In the genomic region with DNA sequence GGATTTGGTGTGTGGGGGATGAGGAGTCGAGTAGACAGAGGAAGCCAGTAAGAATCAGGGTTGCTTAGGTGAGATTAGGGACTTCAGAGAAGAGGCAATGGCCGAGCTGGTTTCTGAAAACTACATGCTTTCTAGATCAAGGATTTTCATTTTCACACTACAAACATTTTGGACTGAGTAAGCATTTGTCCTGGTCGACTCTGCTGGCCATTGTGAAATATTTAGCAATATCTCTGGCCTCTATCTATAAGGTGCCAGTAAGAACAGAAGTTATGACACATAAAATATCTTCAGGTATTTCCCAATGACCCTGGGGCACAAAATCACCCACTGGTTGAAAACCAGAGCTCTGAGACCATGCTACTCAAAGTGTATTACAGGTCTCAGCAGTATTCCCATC, we compare ENCODE assay signal across 13 cellular contexts.
A peak's percentile ranks its signal among the peaks of the same experiment; 100 is the strongest.
DNase-seq lines count a peak whose midpoint lies in the region; ATAC-seq and TF ChIP-seq lines count a peak whose summit lies in the region.
"Had no signal": no experiment of that assay in that cellular context is flagged by ENCODE, and none has a peak within 500 bp of the region (broad histone marks: within the 10 kb centered on the region; RNA-seq: fewer than 3 reads in every experiment).

No MANE protein-coding gene starts in this region.

- no peak overlapping the region for H3K56ac ChIP-seq in mesendoderm (ENCODE audit: low read length)

- H4K8ac ChIP-seq in mesendoderm (ENCODE audit: low read depth, low read length), result no peak overlapping the region
- no peak overlapping the region for H4K8ac ChIP-seq in mesenchymal stem cell (ENCODE audit: low read length)

- no peak overlapping the region for H3K14ac ChIP-seq in mesenchymal stem cell (ENCODE audit: low read length in 2 of 2)

- no peak overlapping the region for H3K27ac ChIP-seq in heart right ventricle
- no peak overlapping the region for H3K27ac ChIP-seq in endodermal cell (ENCODE audit: low read depth, low read length)
- no peak overlapping the region for H3K27ac ChIP-seq in mesendoderm (ENCODE audit: low read depth, low read length)
- no peak overlapping the region for H3K27ac ChIP-seq in mesenchymal stem cell (ENCODE audit: low read length, poor library complexity, severe bottlenecking)
- H3K27ac ChIP-seq: A549, C4-2B had no signal

- H3K4me3 ChIP-seq in heart right ventricle (no peak overlapping the region), endodermal cell (ENCODE audit: low read length) (peak overlapping the region; percentile 8), mesendoderm (ENCODE audit: low read length) (no peak overlapping the region), mesenchymal stem cell (ENCODE audit: insufficient read depth in 1 of 2, low read depth in 1 of 2, low read length in 2 of 2) (no peak overlapping the region)
- H3K4me3 ChIP-seq: A549 had no signal

- no peak overlapping the region for H3K18ac ChIP-seq in mesendoderm (ENCODE audit: low read length)
- H3K18ac ChIP-seq in mesenchymal stem cell (ENCODE audit: low read depth in 1 of 2, low read length in 2 of 2), result no peak overlapping the region

- no peak overlapping the region for H2BK5ac ChIP-seq in mesendoderm (ENCODE audit: low read length)
- H2BK5ac ChIP-seq in mesenchymal stem cell (ENCODE audit: low read depth, low read length, poor library complexity, severe bottlenecking), result no peak overlapping the region

- H3K4me1 Mint-ChIP-seq in endodermal cell, result peaks cover 5% of the 10 kb centered on the region
- H3K4me1 Mint-ChIP-seq: H9 had no signal

- H3K9ac ChIP-seq in endodermal cell (ENCODE audit: extremely low read depth, low read length, poor library complexity, severe bottlenecking) (no peak overlapping the region), mesendoderm (ENCODE audit: low read length) (no peak overlapping the region), mesenchymal stem cell (ENCODE audit: low read length) (no peak overlapping the region)

- H3K4me2 ChIP-seq in mesendoderm (ENCODE audit: low read length) (no peak overlapping the region), mesenchymal stem cell (ENCODE audit: low read length, poor library complexity, severe bottlenecking) (no peak overlapping the region)
- H3K4me2 ChIP-seq: A549 had no signal

- no peaks in the 10 kb centered on the region for H3K36me3 Mint-ChIP-seq in endodermal cell (ENCODE audit: low read depth)

- no peaks in the 10 kb centered on the region for H3K79me1 ChIP-seq in mesendoderm (ENCODE audit: low read length)
- no peaks in the 10 kb centered on the region for H3K79me1 ChIP-seq in mesenchymal stem cell (replicated peaks; ENCODE audit: low read length, poor library complexity, severe bottlenecking)

- H2AK5ac ChIP-seq in mesendoderm (ENCODE audit: low read length) (no peak overlapping the region), mesenchymal stem cell (ENCODE audit: low read length, severe bottlenecking) (no peak overlapping the region)

- 69 to 79% methylated on average over 3 of the region's 3 CpGs for WGBS in heart right ventricle, 2 donors
- 82 to 100% methylated on average over 1 to 3 of the region's 3 CpGs for WGBS in endodermal cell (ENCODE audit: insufficient coverage in 1 of 2, insufficient read length in 1 of 2), 2 experiments
- WGBS in mesendoderm (ENCODE audit: extremely low coverage, insufficient coverage, low lambda C conversion rate), result no CpG with 5 or more reads among the region's 3 CpGs
- 84% methylated on average over 3 of the region's 3 CpGs for WGBS in mesenchymal stem cell

- no peak overlapping the region for H2AFZ ChIP-seq in mesenchymal stem cell (ENCODE audit: low read depth, low read length)

- peak; percentile 45 for ATAC-seq in Right ventricle myocardium superior (ENCODE audit: poor library complexity)
- no peak for ATAC-seq in heart right ventricle
- ATAC-seq: A549, HepG2 had no signal

- H3K27ac Mint-ChIP-seq in endodermal cell, result no peak overlapping the region
- H3K27ac Mint-ChIP-seq: CD4-positive, alpha-beta T cell; H9 had no signal

- H3K4ac ChIP-seq in mesendoderm (ENCODE audit: low read depth, low read length) (no peak overlapping the region), mesenchymal stem cell (ENCODE audit: low read depth in 1 of 2, low read length in 2 of 2) (no peak overlapping the region)

- H3K27me3 Mint-ChIP-seq in endodermal cell (ENCODE audit: insufficient read depth), result no peaks in the 10 kb centered on the region
- H3K27me3 Mint-ChIP-seq: CD4-positive, alpha-beta T cell had no signal

- no peak overlapping the region for H4K5ac ChIP-seq in mesendoderm (ENCODE audit: low read length)

- TF ChIP-seq CTCF in heart right ventricle (IDR thresholded peaks at IDR 0.05), result no peak
- no peak for TF ChIP-seq CTCF in endodermal cell (conservative IDR thresholded peaks at IDR 0.05)

- H3K27me3 ChIP-seq in heart right ventricle (no peaks in the 10 kb centered on the region), endodermal cell (ENCODE audit: control insufficient read depth, insufficient read depth, low read length, poor library complexity, severe bottlenecking) (no peaks in the 10 kb centered on the region), mesendoderm (ENCODE audit: insufficient read depth, low read length, poor library complexity) (no peaks in the 10 kb centered on the region), mesenchymal stem cell (ENCODE audit: control insufficient read depth in 1 of 2, insufficient read depth in 1 of 2, low read length in 2 of 2) (no peaks in the 10 kb centered on the region)

- no peaks in the 10 kb centered on the region for H3K79me2 ChIP-seq in mesendoderm (ENCODE audit: control insufficient read depth, insufficient read depth, low read length)

- H4K91ac ChIP-seq in mesenchymal stem cell (ENCODE audit: low read length), result no peak overlapping the region

- H2BK120ac ChIP-seq in mesendoderm (ENCODE audit: low read depth, low read length) (no peak overlapping the region), mesenchymal stem cell (ENCODE audit: low read depth, low read length) (no peak overlapping the region)

- H3K4me3 Mint-ChIP-seq in endodermal cell, result no peak overlapping the region
- H3K4me3 Mint-ChIP-seq: CD4-positive, alpha-beta T cell; H9 had no signal

- H2BK15ac ChIP-seq in mesendoderm (replicated peaks; ENCODE audit: low read depth), result no peak overlapping the region
- H2BK15ac ChIP-seq in mesenchymal stem cell (ENCODE audit: low read depth, poor library complexity, severe bottlenecking), result no peak overlapping the region

- intact Hi-C loops in Right ventricle myocardium superior (cut with DNase I) (no loop called here), heart right ventricle (cut with DNase I) (no loop called here)

- no peak overlapping the region for H2BK12ac ChIP-seq in mesenchymal stem cell (ENCODE audit: low read length in 2 of 2)

- H3K23ac ChIP-seq in mesendoderm (ENCODE audit: low read length) (no peak overlapping the region), mesenchymal stem cell (ENCODE audit: low read length in 2 of 2) (no peak overlapping the region)

- H3K9me3 ChIP-seq in heart right ventricle (no peaks in the 10 kb centered on the region), endodermal cell (ENCODE audit: control insufficient read depth, low read length) (no peaks in the 10 kb centered on the region), mesenchymal stem cell (ENCODE audit: control insufficient read depth, low read length) (no peaks in the 10 kb centered on the region)
- H3K9me3 ChIP-seq: A549, Caco-2 had no signal

- H3K36me3 ChIP-seq in heart right ventricle (no peaks in the 10 kb centered on the region), endodermal cell (ENCODE audit: control insufficient read depth, insufficient read depth, low read length) (no peaks in the 10 kb centered on the region), mesendoderm (ENCODE audit: control insufficient read depth, insufficient read depth, low read length) (no peaks in the 10 kb centered on the region), mesenchymal stem cell (ENCODE audit: control insufficient read depth in 1 of 2, insufficient read depth in 2 of 2, low read depth in 1 of 2, low read length in 2 of 2) (no peaks in the 10 kb centered on the region)

- peaks cover 0 to 8% (median 3%) of the 10 kb centered on the region in 9 donors for H3K4me1 ChIP-seq in heart right ventricle
- H3K4me1 ChIP-seq in endodermal cell (ENCODE audit: control insufficient read depth, insufficient read depth, low read length), result no peaks in the 10 kb centered on the region
- no peaks in the 10 kb centered on the region for H3K4me1 ChIP-seq in mesendoderm (ENCODE audit: control insufficient read depth, low read depth, low read length)
- no peaks in the 10 kb centered on the region for H3K4me1 ChIP-seq in mesenchymal stem cell (ENCODE audit: control insufficient read depth, insufficient read depth, low read depth, low read length)
- H3K4me1 ChIP-seq: Caco-2 had no signal

- no peaks in the 10 kb centered on the region for H3K9me3 Mint-ChIP-seq in endodermal cell
- H3K9me3 Mint-ChIP-seq: H9 had no signal

- DNase-seq in Right ventricle myocardium superior (no peak), heart right ventricle (no peak), endodermal cell (no peak), mesendoderm (peak; percentile 10), NCI-H526 (lab: John Stamatoyannopoulos, UW) (no peak), mesenchymal stem cell (no peak)
- DNase-seq: AML-193; Caco-2; CD4-positive, alpha-beta T cell; H9 had no signal
